28 cellular contexts compared by ENCODE assay signal in genomic region chr2:227153766-227154486, GRCh38. TPM values are rescaled to one million over a fixed set of nuclear protein-coding genes. Genes with fewer than 3 reads are reported as not detected.
DNase-seq lines count a peak whose midpoint lies in the region; ATAC-seq, FAIRE-seq and TF ChIP-seq lines count a peak whose summit lies in the region.
"Had no signal": no experiment of that assay in that cellular context is flagged by ENCODE, and none has a peak within 500 bp of the region (broad histone marks: within the 10 kb centered on the region; RNA-seq: fewer than 3 reads in every experiment).

No MANE protein-coding gene starts in this region.

- TF ChIP-seq POLR2A in esophagus muscularis mucosa (IDR thresholded peaks at IDR 0.05; ENCODE audit: low read depth), result no peak

- H3K27ac ChIP-seq in esophagus muscularis mucosa (replicated peaks in 1 of 4), result peak overlapping the region in 1 of 4 donors; percentile 29
- H3K27ac ChIP-seq in small intestine (ENCODE audit: low read depth in 1 of 2, low read length in 1 of 2), result no peak overlapping the region
- H3K27ac ChIP-seq in endodermal cell (ENCODE audit: low read depth, low read length), result no peak overlapping the region
- H3K27ac ChIP-seq: skin epidermis, upper lobe of left lung had no signal

- no peaks in the 10 kb centered on the region for H3K36me3 Mint-ChIP-seq in endodermal cell (ENCODE audit: low read depth)
- H3K36me3 Mint-ChIP-seq in WTC11, result no peaks in the 10 kb centered on the region
- H3K36me3 Mint-ChIP-seq: CD8-positive, alpha-beta T cell had no signal

- H3K4me1 Mint-ChIP-seq in endodermal cell (peaks cover 15% of the 10 kb centered on the region), WTC11 (peaks cover 24% of the 10 kb centered on the region)
- H3K4me1 Mint-ChIP-seq: activated CD4-positive, alpha-beta T cell treated with anti-CD3 and anti-CD28 coated beads for 36 hours; activated naive CD8-positive, alpha-beta T cell treated with anti-CD3 and anti-CD28 coated beads, Interleukin-2, amount 50 U/mL, for 24 hours; nephron; stimulated activated naive CD8-positive, alpha-beta T cell treated with anti-CD3 and anti-CD28 coated beads, Interleukin-15, amount 100 ng/mL, for 72 hours had no signal

- H3K27ac Mint-ChIP-seq in endodermal cell (no peak overlapping the region), WTC11 (no peak overlapping the region)
- H3K27ac Mint-ChIP-seq: activated CD4-positive, alpha-beta T cell treated with anti-CD3 and anti-CD28 coated beads for 36 hours; activated naive CD8-positive, alpha-beta T cell treated with anti-CD3 and anti-CD28 coated beads, Interleukin-2, amount 50 U/mL, for 24 hours; activated T-helper 2 cell treated with anti-CD3 and anti-CD28 coated beads, Interferon-gamma antibody, Interleukin-2, Interleukin-4, amounts not matched to agents 10 μg/mL and 5 μg/mL and 100 μg/mL, durations not matched to agents 14 hours and 24 hours and 36 hours; CD8-positive, alpha-beta T cell; nephron had no signal

- peaks cover 6% of the 10 kb centered on the region for H3K9me3 Mint-ChIP-seq in endodermal cell
- peaks cover 17% of the 10 kb centered on the region for H3K9me3 Mint-ChIP-seq in WTC11
- H3K9me3 Mint-ChIP-seq: activated T-helper 2 cell treated with anti-CD3 and anti-CD28 coated beads, Interferon-gamma antibody, Interleukin-2, Interleukin-4, amounts not matched to agents 10 μg/mL and 5 μg/mL and 100 μg/mL, durations not matched to agents 14 hours and 24 hours and 36 hours had no signal

- DNase-seq in HT-29 (ENCODE audit: low spot score) (peak; percentile 9), esophagus muscularis mucosa (ENCODE audit: extremely low spot score) (peak; percentile 80), iris pigment epithelial cell (ENCODE audit: low read depth) (peak; percentile 46), small intestine (peak; percentile 40), endodermal cell (no peak), WTC11 (ENCODE audit: low spot score) (no peak), NCI-H2081 treated with DMSO at 0.1 percent for 48 hours (lab: John Stamatoyannopoulos, UW) (no peak)
- DNase-seq in activated T-cell treated with anti-CD3 and anti-CD28 coated beads, Interleukin-2, amount 50 U/mL, for 48 hours, result no peak
- DNase-seq: activated CD4-positive, alpha-beta T cell treated with anti-CD3 and anti-CD28 coated beads for 36 hours; activated naive CD8-positive, alpha-beta T cell treated with anti-CD3 and anti-CD28 coated beads, Interleukin-2, amount 50 U/mL, for 24 hours; CD8-positive, alpha-beta T cell; cortex of kidney; DND-41; Kasumi-1; kidney; NCI-H1092; NCI-H2029; NCI-H526 treated with DMSO at 0.1 percent for 48 hours; OCI-M1; SHP77 treated with DMSO at 0.1 percent for 48 hours; stimulated activated naive CD8-positive, alpha-beta T cell treated with anti-CD3 and anti-CD28 coated beads, Interleukin-15, amount 100 ng/mL, for 72 hours; upper lobe of left lung had no signal

- H3K27me3 ChIP-seq in esophagus muscularis mucosa (peaks cover 0 to under 1% (median 0%) of the 10 kb centered on the region in 4 donors), small intestine (ENCODE audit: control insufficient read depth in 2 of 2, insufficient read depth in 2 of 2, low read length in 2 of 2) (peaks cover 0 to 3% of the 10 kb centered on the region in 2 donors), endodermal cell (ENCODE audit: control insufficient read depth, insufficient read depth, low read length, poor library complexity, severe bottlenecking) (no peaks in the 10 kb centered on the region)
- H3K27me3 ChIP-seq: upper lobe of left lung had no signal

- TF ChIP-seq EP300 in esophagus muscularis mucosa (IDR thresholded peaks at IDR 0.05), result no peak

- H3K4me3 ChIP-seq in esophagus muscularis mucosa (no peak overlapping the region), small intestine (ENCODE audit: low read depth in 1 of 2, low read length in 2 of 2) (no peak overlapping the region), endodermal cell (ENCODE audit: low read length) (no peak overlapping the region)
- H3K4me3 ChIP-seq: skin epidermis, upper lobe of left lung had no signal

- no peak for ATAC-seq in WTC11
- ATAC-seq: activated CD4-positive, alpha-beta T cell treated with anti-CD3 and anti-CD28 coated beads for 36 hours; activated naive CD8-positive, alpha-beta T cell treated with anti-CD3 and anti-CD28 coated beads, Interleukin-2, amount 50 U/mL, for 24 hours; CD8-positive, alpha-beta T cell; stimulated activated naive CD8-positive, alpha-beta T cell treated with anti-CD3 and anti-CD28 coated beads, Interleukin-15, amount 100 ng/mL, for 72 hours had no signal

- no peaks in the 10 kb centered on the region for H3K9me3 ChIP-seq in esophagus muscularis mucosa
- no peaks in the 10 kb centered on the region for H3K9me3 ChIP-seq in small intestine (ENCODE audit: control insufficient read depth, low read depth)
- H3K9me3 ChIP-seq in endodermal cell (ENCODE audit: control insufficient read depth, low read length), result peaks cover 4% of the 10 kb centered on the region
- H3K9me3 ChIP-seq: upper lobe of left lung had no signal

- 65% methylated on average over 4 of the region's 4 CpGs for WGBS in esophagus muscularis mucosa
- WGBS in small intestine, 3 donors, result 56 to 69% (median 62%) methylated on average over 4 of the region's 4 CpGs
- 84 to 95% methylated on average over 2 to 4 of the region's 4 CpGs for WGBS in endodermal cell (ENCODE audit: insufficient coverage in 1 of 2, insufficient read length in 1 of 2), 2 experiments

- no peaks in the 10 kb centered on the region for H3K4me1 ChIP-seq in esophagus muscularis mucosa
- no peaks in the 10 kb centered on the region for H3K4me1 ChIP-seq in small intestine (ENCODE audit: control insufficient read depth in 2 of 2, insufficient read depth in 1 of 2, low read depth in 1 of 2, low read length in 1 of 2)
- H3K4me1 ChIP-seq in endodermal cell (ENCODE audit: control insufficient read depth, insufficient read depth, low read length), result peaks cover 6% of the 10 kb centered on the region
- H3K4me1 ChIP-seq: upper lobe of left lung had no signal

- no peak overlapping the region for H3K4me3 Mint-ChIP-seq in endodermal cell
- no peak overlapping the region for H3K4me3 Mint-ChIP-seq in WTC11
- H3K4me3 Mint-ChIP-seq: activated CD4-positive, alpha-beta T cell treated with anti-CD3 and anti-CD28 coated beads for 36 hours; activated naive CD8-positive, alpha-beta T cell treated with anti-CD3 and anti-CD28 coated beads, Interleukin-2, amount 50 U/mL, for 24 hours; CD8-positive, alpha-beta T cell; nephron; stimulated activated naive CD8-positive, alpha-beta T cell treated with anti-CD3 and anti-CD28 coated beads, Interleukin-15, amount 100 ng/mL, for 72 hours had no signal

- TF ChIP-seq CTCF in esophagus muscularis mucosa (IDR thresholded peaks at IDR 0.05), result no peak
- no peak for TF ChIP-seq CTCF in endodermal cell (conservative IDR thresholded peaks at IDR 0.05)
- no peak for TF ChIP-seq CTCF in WTC11 (IDR thresholded peaks at IDR 0.05)

- no peak for FAIRE-seq in small intestine (lab: Jason Lieb, UNC)
- FAIRE-seq: endometrium, H54, kidney, TTC549 had no signal

- H3K27me3 Mint-ChIP-seq in endodermal cell (ENCODE audit: insufficient read depth) (peaks cover 2% of the 10 kb centered on the region), WTC11 (ENCODE audit: low read depth) (no peaks in the 10 kb centered on the region)

- POLR2A ChIA-PET in WTC11 (lab: Charles Lee), result no interaction called here

- no peaks in the 10 kb centered on the region for H3K36me3 ChIP-seq in esophagus muscularis mucosa
- H3K36me3 ChIP-seq in small intestine (ENCODE audit: control insufficient read depth in 2 of 2, insufficient read depth in 2 of 2, low read length in 2 of 2), result no peaks in the 10 kb centered on the region
- no peaks in the 10 kb centered on the region for H3K36me3 ChIP-seq in endodermal cell (ENCODE audit: control insufficient read depth, insufficient read depth, low read length)
- H3K36me3 ChIP-seq: upper lobe of left lung had no signal

- H3K9ac ChIP-seq in endodermal cell (ENCODE audit: extremely low read depth, low read length, poor library complexity, severe bottlenecking), result no peak overlapping the region

- intact Hi-C loops in esophagus muscularis mucosa (cut with DNase I), result no loop called here

- CTCF ChIA-PET in WTC11 (lab: Charles Lee), result no interaction called here

TF ChIP-seq in WTC11, 78 proteins besides CTCF, POLR2A, EP300 and RAD21 (continues in another document):
- TF ChIP-seq ZBTB43 (CRISPR knock-in tag; IDR thresholded peaks at IDR 0.05) (no peak), MYBL2 (CRISPR knock-in tag; IDR thresholded peaks at IDR 0.05) (no peak), ZNF121 (CRISPR knock-in tag; IDR thresholded peaks at IDR 0.05) (no peak), SP1 (CRISPR knock-in tag; conservative IDR thresholded peaks at IDR 0.05) (no peak), ATF3 (CRISPR knock-in tag; conservative IDR thresholded peaks at IDR 0.05) (no peak)

RNA-seq across cellular contexts. Expression of gene COL4A4, which starts 10.1 kb away (rescaled TPM):
- not detected in 2 replicates for total RNA-seq in HT-29 (2014; rRNA removed; shearing (Covaris generic))
- total RNA-seq in esophagus muscularis mucosa, result 1 to 10 TPM; 3.6 to 9.6 (median 6.1) TPM
- polyA plus RNA-seq in small intestine, result under 1 TPM in 2 of 3 donors, not detected in 1; under 0.01 to 0.21 TPM
- 1 to 10 TPM; 2.2 to 2.9 TPM for total RNA-seq in endodermal cell
- 0.18 TPM for polyA plus RNA-seq in endodermal cell (2013, experiment 1 of 2)
- polyA plus RNA-seq in endodermal cell (2013, experiment 2 of 2), result 0.29 TPM
- 1.9 to 3.1 TPM (median 1.9 TPM) in 3 replicates for total RNA-seq in WTC11 (2021)
- total RNA-seq: activated CD4-positive, alpha-beta T cell treated with anti-CD3 and anti-CD28 coated beads for 36 hours; activated T-helper 2 cell treated with anti-CD3 and anti-CD28 coated beads, Interferon-gamma antibody, Interleukin-2, Interleukin-4, amounts not matched to agents 10 μg/mL and 5 μg/mL and 100 μg/mL, durations not matched to agents 14 hours and 24 hours and 36 hours; CD8-positive, alpha-beta T cell had no signal

RNA-seq across cellular contexts. Expression of gene COL4A3, which starts 10.5 kb away (rescaled TPM):
- not detected in 2 replicates for total RNA-seq in HT-29 (2014; rRNA removed; shearing (Covaris generic))
- total RNA-seq in esophagus muscularis mucosa (10 to 100 TPM in 1 of 4 donors, 1 to 10 TPM in 3; 1.9 to 10.8 (median 4.3) TPM), endodermal cell (1 to 10 TPM; 1.7 to 2.4 TPM), WTC11 (2021) (0.53 to 1.1 TPM (median 0.90 TPM) in 3 replicates)
- polyA plus RNA-seq in small intestine, result under 1 TPM in 2 of 3 donors, not detected in 1; under 0.01 to 0.21 TPM
- polyA plus RNA-seq in endodermal cell (2013, experiment 1 of 2), result 0.71 TPM
- 0.33 TPM for polyA plus RNA-seq in endodermal cell (2013, experiment 2 of 2)
- total RNA-seq: activated CD4-positive, alpha-beta T cell treated with anti-CD3 and anti-CD28 coated beads for 36 hours; activated T-helper 2 cell treated with anti-CD3 and anti-CD28 coated beads, Interferon-gamma antibody, Interleukin-2, Interleukin-4, amounts not matched to agents 10 μg/mL and 5 μg/mL and 100 μg/mL, durations not matched to agents 14 hours and 24 hours and 36 hours had no signal

Comparison
In these comparisons a context has a peak if more than half of its experiments do, and no peak if none do; other contexts are left out.
1. DNase-seq: peak in HT-29 (single experiment), esophagus muscularis mucosa (single experiment), iris pigment epithelial cell (single experiment) and small intestine (single experiment); none in endodermal cell (single experiment), activated T-cell treated with anti-CD3 and anti-CD28 coated beads, Interleukin-2, amount 50 U/mL, for 48 hours (0 of 2), WTC11 (single experiment) and NCI-H2081 treated with DMSO at 0.1 percent for 48 hours (single experiment).